27 cellular contexts compared by ENCODE assay signal in the genomic region with DNA sequence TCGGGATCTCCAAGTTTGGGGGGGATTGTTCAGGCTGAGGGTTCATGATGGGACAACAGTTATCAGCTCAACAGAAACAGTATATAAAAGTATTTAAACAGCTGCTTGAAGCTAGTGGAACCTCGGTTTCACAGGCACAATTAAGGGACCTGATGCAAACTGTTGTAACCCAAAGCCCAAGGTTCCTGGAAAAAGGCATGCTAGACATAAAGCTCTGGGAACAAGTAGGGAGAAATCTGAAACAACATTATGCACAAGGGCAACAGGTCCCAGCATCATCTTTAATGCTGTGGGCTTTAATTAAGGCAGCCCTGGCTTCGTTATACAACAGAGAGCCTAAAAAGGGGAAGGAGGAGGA.
A peak's percentile ranks its signal among the peaks of the same experiment; 100 is the strongest.
DNase-seq lines count a peak whose midpoint lies in the region; ATAC-seq, FAIRE-seq and TF ChIP-seq lines count a peak whose summit lies in the region.
"Had no signal": no experiment of that assay in that cellular context is flagged by ENCODE, and none has a peak within 500 bp of the region (broad histone marks: within the 10 kb centered on the region; RNA-seq: fewer than 3 reads in every experiment).

No MANE protein-coding gene starts in this region.

- no peaks in the 10 kb centered on the region for H4K20me1 ChIP-seq in K562 (replicated peaks; ENCODE audit: control insufficient read depth, insufficient read depth, low read length)

- H3K4me3 ChIP-seq in cardiac muscle cell (no peak overlapping the region), K562 (no peak overlapping the region)
- H3K4me3 ChIP-seq: A549, esophagus muscularis mucosa, testis had no signal

- H3K4me1 ChIP-seq in cardiac muscle cell (ENCODE audit: low read depth) (peaks cover 5% of the 10 kb centered on the region), K562 (replicated peaks in 1 of 2; ENCODE audit: control insufficient read depth in 2 of 2, insufficient read depth in 2 of 2, low read length in 2 of 2) (peaks cover 5 to 17% of the 10 kb centered on the region in 2 experiments)
- H3K4me1 ChIP-seq: parathyroid adenoma, testis had no signal

- no peaks in the 10 kb centered on the region for H3K27me3 Mint-ChIP-seq in nephron (ENCODE audit: low read depth)
- H3K27me3 Mint-ChIP-seq: B cell; naive thymus-derived CD8-positive, alpha-beta T cell; T-cell had no signal

- intact Hi-C loops in left ventricle myocardium superior (cut with micrococcal nuclease) (no loop called here), K562 (cut with micrococcal nuclease) (no loop called here)

- BruUV-seq in K562 (replicated peaks; lab: Mats Ljungman, UMichigan), result no TSS peak

- H3K79me2 ChIP-seq in K562 (ENCODE audit: control insufficient read depth, insufficient read depth, low read length), result no peaks in the 10 kb centered on the region

- TF ChIP-seq RAD21 in K562 (CRISPR knock-in tag; conservative IDR thresholded peaks at IDR 0.05 in 1 of 2, IDR thresholded peaks at IDR 0.05 in 1 of 2), result no peak

- H3K9me3 ChIP-seq in cardiac muscle cell (ENCODE audit: low read depth) (no peaks in the 10 kb centered on the region), K562 (replicated peaks; ENCODE audit: control insufficient read depth, insufficient read depth, low read depth, low read length) (no peaks in the 10 kb centered on the region)
- H3K9me3 ChIP-seq: A549, esophagus muscularis mucosa, testis had no signal

- DNase-seq in cardiac muscle cell (ENCODE audit: low read depth in 1 of 2, low spot score in 1 of 2) (no peak), left ventricle myocardium superior (no peak), K562 (ENCODE audit: extremely low read depth in 1 of 4, low spot score in 3 of 4) (no peak), mucosa of gallbladder (ENCODE audit: low spot score) (no peak), hepatic stellate cell (ENCODE audit: low spot score) (no peak), iPS-NIHi7 (ENCODE audit: extremely low spot score) (no peak)
- DNase-seq in activated CD8-positive, alpha-beta memory T cell treated with anti-CD3 and anti-CD28 coated beads, Interleukin-2, amount 50 U/mL, for 48 hours, result no peak
- DNase-seq: activated naive CD4-positive, alpha-beta T cell treated with Interleukin-2 at 50 U/mL for 16 hours; activated T-cell treated with anti-CD3 and anti-CD28 coated beads, Interleukin-2, amount 50 U/mL, for 4 hours; DND-41; effector CD8-positive, alpha-beta T cell; kidney glomerular epithelial cell; mammary epithelial cell; naive thymus-derived CD8-positive, alpha-beta T cell; NCI-H1092 treated with DMSO at 0.1 percent for 48 hours; NCI-H2029; NCI-H2227 treated with DMSO at 0.1 percent for 48 hours; NCI-H774; T-cell; testis had no signal

- CTCF ChIA-PET in K562 (lab: Yijun Ruan, JAX; ENCODE audit: low intra/inter-chr PET ratio), result no interaction called here

- TF ChIP-seq EP300 in K562 (IDR thresholded peaks at IDR 0.05; ENCODE audit: low read length), result no peak

- peak overlapping the region in 1 of 3 experiments; percentile 50 for H3K4me3 Mint-ChIP-seq in nephron
- H3K4me3 Mint-ChIP-seq: activated T-cell treated with anti-CD3 and anti-CD28 coated beads, Interleukin-2, amount 50 U/mL, for 4 hours; B cell; naive thymus-derived CD8-positive, alpha-beta T cell; T-cell had no signal

- H3K27me3 ChIP-seq in cardiac muscle cell (no peaks in the 10 kb centered on the region), K562 (ENCODE audit: control insufficient read depth in 2 of 2, insufficient read depth in 2 of 2, low read length in 2 of 2) (no peaks in the 10 kb centered on the region)
- H3K27me3 ChIP-seq: esophagus muscularis mucosa, testis had no signal

- H3K9me3 Mint-ChIP-seq in nephron, result no peaks in the 10 kb centered on the region
- H3K9me3 Mint-ChIP-seq: activated T-cell treated with anti-CD3 and anti-CD28 coated beads, Interleukin-2, amount 50 U/mL, for 4 hours; naive thymus-derived CD8-positive, alpha-beta T cell; T-cell had no signal

- no peaks in the 10 kb centered on the region for H3K9me1 ChIP-seq in K562 (ENCODE audit: control insufficient read depth, insufficient read depth, low read length)

- TF ChIP-seq CTCF in cardiac muscle cell (IDR thresholded peaks at IDR 0.05; ENCODE audit: low read depth, low read length) (no peak), K562 (IDR thresholded peaks at IDR 0.05 in 2 of 3, conservative IDR thresholded peaks at IDR 0.05 in 1 of 3; ENCODE audit: insufficient read depth in 2 of 3, low read depth in 1 of 3, low read length in 3 of 3) (no peak), nephron (IDR thresholded peaks at IDR 0.05; ENCODE audit: unreplicated experiment in 3 of 3) (no peak)

- POLR2A ChIA-PET in K562 (lab: Yijun Ruan, JAX), result interaction anchor here (1.4 to 2.7 kb wide), 3 partner anchors 10 to 21 kb away, joined by 7 to 18 read pairs (median 12); no protein-coding TSS in a partner anchor

- FAIRE-seq in K562 (lab: Jason Lieb, UNC), result no peak
- FAIRE-seq: A549, GM12892, GM19239 had no signal

- in situ Hi-C loops in K562 (cut with MboI), result no loop called here

- TF ChIP-seq POLR2A in K562 (conservative IDR thresholded peaks at IDR 0.05), result no peak

- no peak overlapping the region for H3K9ac ChIP-seq in K562 (ENCODE audit: insufficient read depth in 1 of 2, low read depth in 2 of 2, low read length in 2 of 2)
- H3K9ac ChIP-seq: parathyroid adenoma had no signal

- ATAC-seq in left ventricle myocardium superior (no peak), K562 (peak; percentile 7)
- ATAC-seq: activated T-cell treated with anti-CD3 and anti-CD28 coated beads, Interleukin-2, amount 50 U/mL, for 4 hours; naive thymus-derived CD8-positive, alpha-beta T cell; T-cell had no signal

- H3K36me3 Mint-ChIP-seq in nephron (ENCODE audit: low read depth), result peaks cover 3% of the 10 kb centered on the region

- 56% methylated on average over 3 of the region's 3 CpGs for WGBS in K562 (ENCODE audit: insufficient coverage, low coverage, missing lambda C conversion rate)

- peak overlapping the region; percentile 63 to 93 (median 75) for H3K27ac Mint-ChIP-seq in nephron
- H3K27ac Mint-ChIP-seq: B cell; naive thymus-derived CD8-positive, alpha-beta T cell had no signal

- no peak overlapping the region for H3K4me2 ChIP-seq in K562 (ENCODE audit: insufficient read depth, low read length)
- H3K4me2 ChIP-seq: A549 had no signal

- H3K36me3 ChIP-seq in cardiac muscle cell (no peaks in the 10 kb centered on the region), K562 (ENCODE audit: control insufficient read depth, insufficient read depth, low read length) (no peaks in the 10 kb centered on the region)
- H3K36me3 ChIP-seq: esophagus muscularis mucosa had no signal

- H2AFZ ChIP-seq in K562 (ENCODE audit: low read depth, low read length), result no peak overlapping the region; the same call in 1 of the 2 replicates
- H2AFZ ChIP-seq: parathyroid adenoma had no signal

- peak overlapping the region; percentile 18 for H3K27ac ChIP-seq in cardiac muscle cell
- H3K27ac ChIP-seq in K562 (ENCODE audit: extremely low read depth, low read depth, low read length), result peak overlapping the region; percentile 59; the same call in 1 of the 3 replicates
- H3K27ac ChIP-seq: A549, esophagus muscularis mucosa, parathyroid adenoma, testis had no signal

- peaks cover 43% of the 10 kb centered on the region for H3K4me1 Mint-ChIP-seq in nephron

TF ChIP-seq in K562, 482 proteins besides CTCF, POLR2A, EP300 and RAD21:
- TF ChIP-seq, protein P1, sequence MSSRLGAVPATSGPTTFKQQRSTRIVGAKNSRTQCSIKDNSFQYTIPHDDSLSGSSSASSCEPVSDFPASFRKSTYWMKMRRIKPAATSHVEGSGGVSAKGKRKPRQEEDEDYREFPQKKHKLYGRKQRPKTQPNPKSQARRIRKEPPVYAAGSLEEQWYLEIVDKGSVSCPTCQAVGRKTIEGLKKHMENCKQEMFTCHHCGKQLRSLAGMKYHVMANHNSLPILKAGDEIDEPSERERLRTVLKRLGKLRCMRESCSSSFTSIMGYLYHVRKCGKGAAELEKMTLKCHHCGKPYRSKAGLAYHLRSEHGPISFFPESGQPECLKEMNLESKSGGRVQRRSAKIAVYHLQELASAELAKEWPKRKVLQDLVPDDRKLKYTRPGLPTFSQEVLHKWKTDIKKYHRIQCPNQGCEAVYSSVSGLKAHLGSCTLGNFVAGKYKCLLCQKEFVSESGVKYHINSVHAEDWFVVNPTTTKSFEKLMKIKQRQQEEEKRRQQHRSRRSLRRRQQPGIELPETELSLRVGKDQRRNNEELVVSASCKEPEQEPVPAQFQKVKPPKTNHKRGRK (tag; IDR thresholded peaks at IDR 0.05), result no peak
- TF ChIP-seq TRIM24 (IDR thresholded peaks at IDR 0.05) (peak in 1 of 2 experiments; percentile 54; a peak in 1 of 4 replicates), ATF7 (IDR thresholded peaks at IDR 0.05) (peak; percentile 35; the same call in 1 of the 2 replicates), SRF (CRISPR knock-in tag; IDR thresholded peaks at IDR 0.05) (no peak), CEBPG (CRISPR knock-in tag; IDR thresholded peaks at IDR 0.05) (no peak; the same call in 1 of the 2 replicates), CEBPG (tag; conservative IDR thresholded peaks at IDR 0.05 in 1 of 2, IDR thresholded peaks at IDR 0.05 in 1 of 2) (peak in 1 of 2 experiments; percentile 79; a peak in 2 of 4 replicates)
